1 cellular context compared by ENCODE assay signal in genomic region chr17:1591474-1592090, GRCh38.
TF ChIP-seq lines count a peak whose summit lies in the region.

No MANE protein-coding gene starts in this region.

TF ChIP-seq in A549, 52 proteins besides CTCF, POLR2A, EP300 and RAD21:
- TF ChIP-seq SMC3 (IDR thresholded peaks at IDR 0.05) (no peak), JUN (IDR thresholded peaks at IDR 0.05) (no peak)
